1 cellular context compared by ENCODE assay signal in genomic region chr2:218187650-218188025, GRCh38.
TF ChIP-seq lines count a peak whose summit lies in the region.

No MANE protein-coding gene starts in this region.

TF ChIP-seq in H1, 55 proteins besides CTCF, POLR2A, EP300 and RAD21:
- no peak for TF ChIP-seq NANOG (IDR thresholded peaks at IDR 0.05; ENCODE audit: insufficient read depth, low read depth, low read length, poor library complexity, severe bottlenecking)
